6 cellular contexts compared by ENCODE assay signal in the genomic region with DNA sequence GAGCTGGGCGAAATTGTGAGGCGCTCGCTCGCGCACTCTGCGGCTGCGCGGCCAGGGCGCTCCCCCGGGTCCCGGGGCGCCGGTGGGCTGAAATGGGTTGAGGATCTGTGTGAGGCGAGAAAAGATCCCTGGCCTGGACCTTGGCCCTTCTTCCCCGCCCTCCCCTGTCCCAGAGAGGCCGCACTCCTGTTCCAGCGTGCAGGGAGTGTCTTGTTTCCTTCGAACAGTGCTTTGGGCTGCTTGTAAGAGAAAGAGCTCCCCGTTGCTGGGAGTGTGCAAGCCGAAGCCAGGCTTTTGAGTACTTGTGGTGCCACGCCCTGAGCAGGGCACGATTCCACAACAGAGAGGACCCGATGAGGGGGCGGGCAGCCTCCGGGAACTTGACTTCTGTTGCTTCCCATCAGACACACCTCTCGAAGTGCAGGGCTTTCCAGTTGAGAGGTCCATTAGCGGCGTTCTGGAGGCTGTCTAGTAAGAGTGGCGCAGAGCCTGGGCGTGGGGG. TPM values are rescaled to one million over a fixed set of nuclear protein-coding genes. Genes with fewer than 3 reads are reported as not detected.
DNase-seq lines count a peak whose midpoint lies in the region; ATAC-seq and TF ChIP-seq lines count a peak whose summit lies in the region.

No MANE protein-coding gene starts in this region.

- H2AFZ ChIP-seq in Karpas-422 (ENCODE audit: low read length): peak overlapping the region; percentile 90; the same call in 1 of the 2 replicates

- no peaks in the 10 kb centered on the region for H3K9me3 ChIP-seq in CD4-positive, alpha-beta memory T cell (ENCODE audit: control insufficient read depth in 1 of 2, low read length in 2 of 2)
- no peaks in the 10 kb centered on the region for H3K9me3 ChIP-seq in Karpas-422 (ENCODE audit: low read length)

- H3K4me3 ChIP-seq in CD4-positive, alpha-beta memory T cell (ENCODE audit: low read length in 2 of 2): peak overlapping the region; percentile 75 to 88
- H3K4me3 ChIP-seq in Karpas-422 (ENCODE audit: low read length): peak overlapping the region; percentile 91
- H3K4me3 ChIP-seq in epithelial cell of proximal tubule (ENCODE audit: low read depth, low read length): peak overlapping the region; percentile 75

- no peaks in the 10 kb centered on the region for H3K27me3 Mint-ChIP-seq in CD4-positive, alpha-beta memory T cell

- no peak for DNase-seq in CD4-positive, alpha-beta memory T cell
- peak; percentile 58 for DNase-seq in Karpas-422
- no peak for DNase-seq in epithelial cell of proximal tubule (ENCODE audit: low read depth)
- peak; percentile 23 for DNase-seq in stimulated activated CD4-positive, alpha-beta T cell treated with anti-CD3 and anti-CD28 coated beads, Interleukin-4, amount 100 ng/mL, for 24 hours
- no peak for DNase-seq in NAMALWA (ENCODE audit: low spot score)

- no peaks in the 10 kb centered on the region for H3K9me2 ChIP-seq in Karpas-422 (replicated peaks; ENCODE audit: insufficient read depth, low read length)

- H3K4me2 ChIP-seq in Karpas-422 (ENCODE audit: low read depth, low read length, poor library complexity, severe bottlenecking): peak overlapping the region; percentile 69

- TF ChIP-seq CTCF in epithelial cell of proximal tubule (conservative IDR thresholded peaks at IDR 0.05; ENCODE audit: low read depth, low read length): no peak

- H3K4me1 ChIP-seq in CD4-positive, alpha-beta memory T cell (ENCODE audit: insufficient read depth, low read length): peaks cover 23% of the 10 kb centered on the region
- peaks cover 21% of the 10 kb centered on the region for H3K4me1 ChIP-seq in Karpas-422 (ENCODE audit: low read length)

- H3K4me1 Mint-ChIP-seq in CD4-positive, alpha-beta memory T cell: peaks cover 6 to 37% (median 24%) of the 10 kb centered on the region in 4 donors

- peak overlapping the region; percentile 69 for H3K27ac ChIP-seq in CD4-positive, alpha-beta memory T cell (ENCODE audit: low read depth, low read length)
- peak overlapping the region; percentile 35; the same call in 1 of the 2 replicates for H3K27ac ChIP-seq in Karpas-422 (ENCODE audit: low read length)

- intact Hi-C loops in CD4-positive, alpha-beta memory T cell (cut with micrococcal nuclease): loop anchor here (1.0 to 2.0 kb wide), 3 partner anchors 30 to 53 kb away; partner anchors contain the start of genes MIGA2, PTPA and SH3GLB2

- CTCF ChIA-PET in CD4-positive, alpha-beta memory T cell (lab: Charles Lee; ENCODE audit: partially characterized antibody): interaction anchor here (1.5 kb wide), 1 partner anchor 59 kb away, joined by 5 read pairs; no protein-coding TSS in a partner anchor

- ATAC-seq in GM21526 (IDR thresholded peaks at IDR 0.05; ENCODE audit: low FRiP score, unreplicated experiment): no peak

- peak overlapping the region; percentile 24 to 97 (median 75) for H3K27ac Mint-ChIP-seq in CD4-positive, alpha-beta memory T cell

- H3K27me3 ChIP-seq in CD4-positive, alpha-beta memory T cell (ENCODE audit: insufficient read depth, low read length): no peaks in the 10 kb centered on the region
- H3K27me3 ChIP-seq in Karpas-422 (ENCODE audit: low read length): no peaks in the 10 kb centered on the region

- peaks cover 0 to 4% (median 0%) of the 10 kb centered on the region in 8 donors for H3K9me3 Mint-ChIP-seq in CD4-positive, alpha-beta memory T cell

- POLR2A ChIA-PET in CD4-positive, alpha-beta memory T cell (lab: Charles Lee; ENCODE audit: partially characterized antibody): interaction anchor here (0.8 to 2.4 kb wide), 18 partner anchors 9 to 831 kb away, joined by 3 to 22 read pairs (median 4); partner anchors contain the start of genes CRAT, MIGA2, PTPA and SH3GLB2

- peak overlapping the region; percentile 84 for H3K9ac ChIP-seq in Karpas-422 (ENCODE audit: low read length)

- 0 out of 2 replicates have a peak, but pooled peaks cover 9% of the 10 kb centered on the region for H4K20me1 ChIP-seq in Karpas-422 (ENCODE audit: insufficient read depth, low read depth, low read length)

- peaks cover 16% of the 10 kb centered on the region for H3K36me3 ChIP-seq in CD4-positive, alpha-beta memory T cell (ENCODE audit: insufficient read depth, low read length)
- H3K36me3 ChIP-seq in Karpas-422 (ENCODE audit: insufficient read depth, low read length): no peaks in the 10 kb centered on the region

- peaks cover 0 to 8% of the 10 kb centered on the region in 2 donors for H3K36me3 Mint-ChIP-seq in CD4-positive, alpha-beta memory T cell

- H3K4me3 Mint-ChIP-seq in CD4-positive, alpha-beta memory T cell: peak overlapping the region; percentile 86 to 96 (median 92)

- peaks cover 31% of the 10 kb centered on the region for H3K79me2 ChIP-seq in Karpas-422 (ENCODE audit: low read length)

RNA-seq across cellular contexts. Expression of gene DOLPP1, which starts 0.5 kb away (rescaled TPM):
- total RNA-seq in CD4-positive, alpha-beta memory T cell: 10 to 100 TPM; 11.4 to 13.0 TPM
- 10 to 100 TPM; 10.1 to 12.8 TPM for polyA plus RNA-seq in CD4-positive, alpha-beta memory T cell
- 6.7 and 9.1 TPM in 2 replicates for total RNA-seq in Karpas-422 (2014; rRNA removed; shearing (Covaris generic); ENCODE audit: low replicate concordance)
- total RNA-seq in epithelial cell of proximal tubule: 12.7 and 23.1 TPM in 2 replicates

RNA-seq across cellular contexts. Expression of gene CRAT, which starts 29.2 kb away (rescaled TPM):
- 10 to 100 TPM; 11.2 to 12.4 TPM for total RNA-seq in CD4-positive, alpha-beta memory T cell
- 10 to 100 TPM in 1 of 2 donors, 1 to 10 TPM in 1; 8.7 to 21.0 TPM for polyA plus RNA-seq in CD4-positive, alpha-beta memory T cell
- total RNA-seq in Karpas-422 (2014; rRNA removed; shearing (Covaris generic); ENCODE audit: low replicate concordance): not detected in 2 replicates
- 27.5 TPM in 2 replicates for total RNA-seq in epithelial cell of proximal tubule

RNA-seq across cellular contexts. Expression of gene PTPA, which starts 29.8 kb away (rescaled TPM):
- 10 to 100 TPM; 49.0 to 51.3 TPM for total RNA-seq in CD4-positive, alpha-beta memory T cell
- polyA plus RNA-seq in CD4-positive, alpha-beta memory T cell: 10 to 100 TPM; 10.8 to 14.1 TPM
- total RNA-seq in Karpas-422 (2014; rRNA removed; shearing (Covaris generic); ENCODE audit: low replicate concordance): 62.7 and 98.6 TPM in 2 replicates
- total RNA-seq in epithelial cell of proximal tubule: 184 and 220 TPM in 2 replicates

RNA-seq across cellular contexts. Expression of gene MIGA2, which starts 45.0 kb away (rescaled TPM):
- 10 to 100 TPM; 80.5 to 84.2 TPM for total RNA-seq in CD4-positive, alpha-beta memory T cell
- 10 to 100 TPM in 1 of 2 donors, 1 to 10 TPM in 1; 6.6 to 11.6 TPM for polyA plus RNA-seq in CD4-positive, alpha-beta memory T cell
- 10.2 and 26.4 TPM in 2 replicates for total RNA-seq in Karpas-422 (2014; rRNA removed; shearing (Covaris generic); ENCODE audit: low replicate concordance)
- total RNA-seq in epithelial cell of proximal tubule: 18.0 and 25.4 TPM in 2 replicates

RNA-seq across cellular contexts. Expression of gene SH3GLB2, which starts 53.3 kb away (rescaled TPM):
- total RNA-seq in CD4-positive, alpha-beta memory T cell: 100 to 1,000 TPM; 111 to 113 TPM
- polyA plus RNA-seq in CD4-positive, alpha-beta memory T cell: 10 to 100 TPM; 23.8 to 43.5 TPM
- total RNA-seq in Karpas-422 (2014; rRNA removed; shearing (Covaris generic); ENCODE audit: low replicate concordance): 42.1 and 76.3 TPM in 2 replicates
- 90.1 and 97.5 TPM in 2 replicates for total RNA-seq in epithelial cell of proximal tubule

Comparison
In these comparisons a context has a peak if more than half of its experiments do, and no peak if none do; other contexts are left out.
1. DNase-seq: peak in Karpas-422 (single experiment) and stimulated activated CD4-positive, alpha-beta T cell treated with anti-CD3 and anti-CD28 coated beads, Interleukin-4, amount 100 ng/mL, for 24 hours (single experiment); none in CD4-positive, alpha-beta memory T cell (0 of 5), epithelial cell of proximal tubule (single experiment) and NAMALWA (single experiment).
2. RNA of gene CRAT, which starts 29.2 kb away (total RNA-seq): 27.5 TPM in epithelial cell of proximal tubule and 11.2 to 12.4 TPM in CD4-positive, alpha-beta memory T cell; not detected in Karpas-422; every median in the first group is over 10 times any median in the second.
3. Peak in every context shown above with its lines, with median percentiles within 50 percentile points of each other: H3K4me3 ChIP-seq.